In the genomic region with DNA sequence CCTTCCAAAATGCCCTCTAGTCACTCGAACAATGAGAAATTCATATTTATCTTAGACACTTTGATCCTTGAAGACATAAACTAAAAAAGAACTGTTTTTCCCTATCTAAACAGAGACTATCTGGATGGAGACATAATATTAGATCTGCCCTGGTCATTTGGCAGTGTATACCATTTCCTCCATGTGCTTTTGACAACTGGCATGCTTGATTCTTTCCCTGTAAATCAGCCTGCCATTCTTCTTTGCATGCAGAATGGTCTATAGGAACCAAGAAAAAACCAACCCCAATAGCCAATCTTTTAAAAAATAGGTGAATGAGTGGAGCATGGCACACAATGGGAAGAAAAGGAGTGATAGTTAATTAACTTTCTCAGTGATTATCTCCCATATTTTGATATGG, we compare ENCODE assay signal across 29 cellular contexts.
DNase-seq lines count a peak whose midpoint lies in the region; ATAC-seq, FAIRE-seq and TF ChIP-seq lines count a peak whose summit lies in the region.
"Had no signal": no experiment of that assay in that cellular context is flagged by ENCODE, and none has a peak within 500 bp of the region (broad histone marks: within the 10 kb centered on the region; RNA-seq: fewer than 3 reads in every experiment).

No MANE protein-coding gene starts in this region.

- H3K4me1 ChIP-seq in HepG2 (ENCODE audit: insufficient read depth, low read length) = no peaks in the 10 kb centered on the region
- no peaks in the 10 kb centered on the region for H3K4me1 ChIP-seq in right lobe of liver
- H3K4me1 ChIP-seq: A549; BE2C; BLaER1; BLaER1 treated with 17β-estradiol and CSF1 and Interleukin-3, amounts not matched to agents 10 nM and 100 nM; Caco-2 had no signal

- ATAC-seq in HepG2 (no peak), right lobe of liver (no peak)
- ATAC-seq: A549; CD8-positive, alpha-beta T cell had no signal

- BruUV-seq in HepG2 (replicated peaks; lab: Mats Ljungman, UMichigan) = no TSS peak

- TF ChIP-seq POLR2A in HepG2 (IDR thresholded peaks at IDR 0.05; ENCODE audit: insufficient read depth in 1 of 2, low read depth in 2 of 2, low read length in 2 of 2) (no peak), right lobe of liver (IDR thresholded peaks at IDR 0.05) (no peak)

- H3K36me3 ChIP-seq in HepG2 (replicated peaks in 1 of 2; ENCODE audit: control insufficient read depth in 1 of 2, insufficient read depth in 2 of 2, low read length in 2 of 2) = peaks cover 7 to 15% of the 10 kb centered on the region in 2 experiments; a peak in 4 of 5 replicates
- no peaks in the 10 kb centered on the region for H3K36me3 ChIP-seq in right lobe of liver
- H3K36me3 ChIP-seq: BE2C; BLaER1; BLaER1 treated with 17β-estradiol and CSF1 and Interleukin-3, amounts not matched to agents 10 nM and 100 nM had no signal

- in situ Hi-C loops in HepG2 (cut with HindIII; ENCODE audit: extremely low pct_ligation_motif_present, low pct_unique_long_range_greater_than_20kb) = no loop called here

- intact Hi-C loops in HepG2 (cut with micrococcal nuclease; ENCODE audit: unreplicated experiment) (no loop called here), right lobe of liver (cut with DNase I) (no loop called here)

- TF ChIP-seq RAD21 in HepG2 (CRISPR knock-in tag; IDR thresholded peaks at IDR 0.05) = no peak

- no peaks in the 10 kb centered on the region for H3K9me3 ChIP-seq in HepG2 (ENCODE audit: low read length)
- H3K9me3 ChIP-seq in right lobe of liver = no peaks in the 10 kb centered on the region
- H3K9me3 ChIP-seq: A549; BE2C; BLaER1; BLaER1 treated with 17β-estradiol and CSF1 and Interleukin-3, amounts not matched to agents 10 nM and 100 nM; Caco-2 had no signal

- DNase-seq in HepG2 (ENCODE audit: low spot score) = no peak
- no peak for DNase-seq in right lobe of liver
- DNase-seq: 8988T; ACHN; AML-193; BE2C; C1 segment of cervical spinal cord; Caco-2; Calu3; CD4-positive, alpha-beta memory T cell; CD4-positive, alpha-beta T cell; CD4-positive, CD25-positive, alpha-beta regulatory T cell; CD8-positive, alpha-beta memory T cell; CD8-positive, alpha-beta T cell; COR-L47; DMS 273 treated with DMSO at 0.1 percent for 48 hours; DMS153; DMS53; DMS79; DMS79 treated with DMSO at 0.1 percent for 48 hours; DND-41; EL had no signal

- CTCF ChIA-PET in HepG2 (lab: Yijun Ruan, JAX; ENCODE audit: low intra/inter-chr PET ratio, low total read pairs) = no interaction called here

- FAIRE-seq in HepG2 (lab: Jason Lieb, UNC) = no peak
- FAIRE-seq: A204.1, A549, D721Med had no signal

- TF ChIP-seq EP300 in HepG2 (IDR thresholded peaks at IDR 0.05; ENCODE audit: low read depth in 2 of 2, low read length in 2 of 2) (no peak), HepG2 (CRISPR knock-in tag; IDR thresholded peaks at IDR 0.05; ENCODE audit: borderline replicate concordance) (no peak)

- H3K4me3 ChIP-seq in HepG2 (replicated peaks in 1 of 3; ENCODE audit: insufficient read depth in 1 of 3, low read depth in 2 of 3, low read length in 3 of 3) = no peak overlapping the region
- no peak overlapping the region for H3K4me3 ChIP-seq in right lobe of liver
- H3K4me3 ChIP-seq: A549; BLaER1; BLaER1 treated with 17β-estradiol and CSF1 and Interleukin-3, amounts not matched to agents 10 nM and 100 nM had no signal

- H3K4me2 ChIP-seq in HepG2 (ENCODE audit: low read depth, low read length) = no peak overlapping the region
- H3K4me2 ChIP-seq: A549; BLaER1; BLaER1 treated with 17β-estradiol and CSF1 and Interleukin-3, amounts not matched to agents 10 nM and 100 nM had no signal

- WGBS in HepG2 (ENCODE audit: low lambda C conversion rate) = 45% methylated on average over 1 of the region's 1 CpG
- 22% methylated on average over 1 of the region's 1 CpG for WGBS in right lobe of liver (ENCODE audit: insufficient coverage, low coverage, low lambda C conversion rate, missing lambda C conversion rate)

- TF ChIP-seq CTCF in HepG2 (CRISPR knock-in tag; IDR thresholded peaks at IDR 0.05) (no peak), right lobe of liver (IDR thresholded peaks at IDR 0.05) (no peak)

- POLR2A ChIA-PET in HepG2 (lab: Yijun Ruan, JAX) = no interaction called here

- H3K9ac ChIP-seq in HepG2 (ENCODE audit: insufficient read depth, low read depth, low read length) = no peak overlapping the region
- H3K9ac ChIP-seq: BLaER1; BLaER1 treated with 17β-estradiol and CSF1 and Interleukin-3, amounts not matched to agents 10 nM and 100 nM had no signal

- H3K79me2 ChIP-seq in HepG2 (ENCODE audit: insufficient read depth, low read length) = no peaks in the 10 kb centered on the region

- H3K27me3 ChIP-seq in HepG2 (ENCODE audit: control insufficient read depth in 1 of 2, insufficient read depth in 2 of 2, low read length in 2 of 2) (no peaks in the 10 kb centered on the region), right lobe of liver (no peaks in the 10 kb centered on the region)
- H3K27me3 ChIP-seq: BE2C; BLaER1; BLaER1 treated with 17β-estradiol and CSF1 and Interleukin-3, amounts not matched to agents 10 nM and 100 nM had no signal

- H3K27ac ChIP-seq in HepG2 (ENCODE audit: extremely low read length, insufficient read depth, low read length) (no peak overlapping the region), right lobe of liver (no peak overlapping the region)
- H3K27ac ChIP-seq: 22Rv1; A549; BLaER1; BLaER1 treated with 17β-estradiol and CSF1 and Interleukin-3, amounts not matched to agents 10 nM and 100 nM; C4-2B had no signal

- H2AFZ ChIP-seq in HepG2 (ENCODE audit: low read length) = no peak overlapping the region

- H4K20me1 ChIP-seq in HepG2 (ENCODE audit: insufficient read depth, low read length) = no peaks in the 10 kb centered on the region
- H4K20me1 ChIP-seq: BLaER1; BLaER1 treated with 17β-estradiol and CSF1 and Interleukin-3, amounts not matched to agents 10 nM and 100 nM had no signal

TF ChIP-seq in HepG2, 621 proteins besides CTCF, POLR2A, EP300 and RAD21:
- no peak for TF ChIP-seq MEIS2 (CRISPR knock-in tag; IDR thresholded peaks at IDR 0.05)
- TF ChIP-seq ZNF7 (CRISPR knock-in tag; IDR thresholded peaks at IDR 0.05) = no peak
- TF ChIP-seq TCF7 (IDR thresholded peaks at IDR 0.05; ENCODE audit: low read depth) = no peak
- TF ChIP-seq SMAD9 (CRISPR knock-in tag; IDR thresholded peaks at IDR 0.05) = no peak
- no peak for TF ChIP-seq REPIN1 (CRISPR knock-in tag; IDR thresholded peaks at IDR 0.05; ENCODE audit: borderline replicate concordance, low read depth)
- TF ChIP-seq, protein P1, sequence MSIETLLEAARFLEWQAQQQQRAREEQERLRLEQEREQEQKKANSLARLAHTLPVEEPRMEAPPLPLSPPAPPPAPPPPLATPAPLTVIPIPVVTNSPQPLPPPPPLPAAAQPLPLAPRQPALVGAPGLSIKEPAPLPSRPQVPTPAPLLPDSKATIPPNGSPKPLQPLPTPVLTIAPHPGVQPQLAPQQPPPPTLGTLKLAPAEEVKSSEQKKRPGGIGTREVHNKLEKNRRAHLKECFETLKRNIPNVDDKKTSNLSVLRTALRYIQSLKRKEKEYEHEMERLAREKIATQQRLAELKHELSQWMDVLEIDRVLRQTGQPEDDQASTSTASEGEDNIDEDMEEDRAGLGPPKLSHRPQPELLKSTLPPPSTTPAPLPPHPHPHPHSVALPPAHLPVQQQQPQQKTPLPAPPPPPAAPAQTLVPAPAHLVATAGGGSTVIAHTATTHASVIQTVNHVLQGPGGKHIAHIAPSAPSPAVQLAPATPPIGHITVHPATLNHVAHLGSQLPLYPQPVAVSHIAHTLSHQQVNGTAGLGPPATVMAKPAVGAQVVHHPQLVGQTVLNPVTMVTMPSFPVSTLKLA (IDR thresholded peaks at IDR 0.05) = peak; percentile 95
- no peak for TF ChIP-seq ZNF563 (CRISPR knock-in tag; IDR thresholded peaks at IDR 0.05)
